Comparison of ENCODE assay signal across 15 cellular contexts in the genomic region with DNA sequence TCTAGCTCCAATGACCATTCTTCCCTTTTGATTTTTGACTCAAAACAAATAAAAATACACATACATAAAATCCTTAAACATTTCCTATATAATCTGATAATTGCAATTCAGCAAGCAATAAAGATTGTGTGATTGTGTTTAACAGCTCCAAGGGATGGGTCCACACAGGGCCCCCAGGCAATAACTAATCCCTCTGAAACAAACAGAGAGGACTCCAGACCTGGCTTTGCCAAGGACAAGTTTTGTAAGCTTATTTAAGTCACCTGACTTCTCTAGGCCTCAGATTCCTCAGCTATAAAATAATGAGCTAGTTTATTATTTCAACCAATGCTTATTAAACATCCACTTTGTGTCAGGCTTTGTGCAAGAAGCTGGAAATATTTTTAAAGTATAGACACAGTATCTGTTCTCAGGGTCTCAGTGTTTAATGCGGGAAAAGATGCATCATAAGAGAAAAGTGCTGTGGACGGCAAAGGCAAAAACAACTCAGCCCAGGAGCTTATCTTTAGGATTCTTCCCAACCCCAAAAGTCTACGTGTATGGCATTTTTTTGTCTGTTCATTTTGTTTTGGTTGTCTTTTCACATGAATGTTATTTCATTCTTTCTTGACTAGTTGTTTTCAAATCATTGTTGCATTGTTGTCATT. TPM values are rescaled to one million over a fixed set of nuclear protein-coding genes. Genes with fewer than 3 reads are reported as not detected.
DNase-seq lines count a peak whose midpoint lies in the region; ATAC-seq and TF ChIP-seq lines count a peak whose summit lies in the region.
"Had no signal": no experiment of that assay in that cellular context is flagged by ENCODE, and none has a peak within 500 bp of the region (broad histone marks: within the 10 kb centered on the region; RNA-seq: fewer than 3 reads in every experiment).

No MANE protein-coding gene starts in this region.

- CTCF ChIA-PET in HEK293 (lab: Yijun Ruan, JAX), result interaction anchor here (0.6 to 2.4 kb wide), 5 partner anchors 10 to 485 kb away, joined by 3 to 9 read pairs (median 3); no protein-coding TSS in a partner anchor

- WGBS in hepatocyte (ENCODE audit: low lambda C conversion rate, missing lambda C conversion rate), result 52% methylated on average over 3 of the region's 3 CpGs

- peak overlapping the region; percentile 8 for H3K4me2 ChIP-seq in hepatocyte
- H3K4me2 ChIP-seq: BLaER1, PC-9 had no signal

- H3K27me3 ChIP-seq in adipocyte (replicated peaks; ENCODE audit: control insufficient read depth, insufficient read depth, low read length) (no peaks in the 10 kb centered on the region), hepatocyte (no peaks in the 10 kb centered on the region), subcutaneous abdominal adipose tissue (ENCODE audit: control insufficient read depth in 5 of 5, insufficient read depth in 4 of 5, low read length in 5 of 5) (no peaks in the 10 kb centered on the region)
- H3K27me3 ChIP-seq: BLaER1 had no signal

- no peak overlapping the region for H3K4me3 ChIP-seq in HEK293 (ENCODE audit: low read depth, low read length)
- no peak overlapping the region for H3K4me3 ChIP-seq in adipocyte (ENCODE audit: low read length)
- no peak overlapping the region for H3K4me3 ChIP-seq in hepatocyte
- H3K4me3 ChIP-seq in subcutaneous abdominal adipose tissue (ENCODE audit: low read depth in 1 of 5, low read length in 5 of 5), result no peak overlapping the region
- H3K4me3 ChIP-seq: BLaER1, PC-9 had no signal

- no peak overlapping the region for H2AFZ ChIP-seq in hepatocyte
- H2AFZ ChIP-seq: PC-9 had no signal

- no peaks in the 10 kb centered on the region for H3K79me2 ChIP-seq in hepatocyte

- no peaks in the 10 kb centered on the region for H3K9me3 Mint-ChIP-seq in stimulated activated memory B cell treated with anti-CD40 and anti-IgM and Interleukin-4, amounts not matched to agents 10 μg/mL and 1 μg/mL and 100 μg/mL, for 72 hours

- no peaks in the 10 kb centered on the region for H3K4me1 Mint-ChIP-seq in stimulated activated memory B cell treated with anti-CD40 and anti-IgM and Interleukin-4, amounts not matched to agents 10 μg/mL and 1 μg/mL and 100 μg/mL, for 72 hours

- H4K20me1 ChIP-seq in hepatocyte (ENCODE audit: insufficient read depth, poor library complexity, severe bottlenecking), result no peaks in the 10 kb centered on the region
- H4K20me1 ChIP-seq: BLaER1 had no signal

- ATAC-seq in stimulated activated memory B cell treated with anti-CD40 and anti-IgM and Interleukin-4, amounts not matched to agents 10 μg/mL and 1 μg/mL and 100 μg/mL, for 72 hours, result no peak
- ATAC-seq in GM18870 (IDR thresholded peaks at IDR 0.05; ENCODE audit: unreplicated experiment) (no peak), GM21526 (IDR thresholded peaks at IDR 0.05; ENCODE audit: low FRiP score, unreplicated experiment) (no peak)
- ATAC-seq: HCT116 had no signal

- H3K9me2 ChIP-seq in hepatocyte (replicated peaks; ENCODE audit: insufficient read depth), result no peaks in the 10 kb centered on the region

- POLR2A ChIA-PET in HEK293 (lab: Yijun Ruan, JAX), result interaction anchor here (1.0 to 1.1 kb wide), 3 partner anchors 10 to 20 kb away, joined by 3 to 5 read pairs (median 3); a partner anchor contains a TSS

- H3K36me3 Mint-ChIP-seq in stimulated activated memory B cell treated with anti-CD40 and anti-IgM and Interleukin-4, amounts not matched to agents 10 μg/mL and 1 μg/mL and 100 μg/mL, for 72 hours, result no peaks in the 10 kb centered on the region

- peak; percentile 39 for DNase-seq in adipocyte (ENCODE audit: low read depth)
- DNase-seq in hepatocyte (ENCODE audit: low spot score), result no peak
- no peak for DNase-seq in cerebellar nuclear complex (lab: John Stamatoyannopoulos, UW)
- DNase-seq: COR-L47, NCI-H146, NCI-H226, NCI-H526 treated with DMSO at 0.1 percent for 48 hours had no signal

- no peak overlapping the region for H3K9ac ChIP-seq in adipocyte (ENCODE audit: low read length)
- peak overlapping the region in 1 of 5 donors; percentile 8 for H3K9ac ChIP-seq in subcutaneous abdominal adipose tissue (ENCODE audit: low read length in 5 of 5)
- H3K9ac ChIP-seq: BLaER1 had no signal

- H3K27ac ChIP-seq in HEK293 (ENCODE audit: extremely low read depth, low read depth, low read length) (peak overlapping the region; percentile 46), hepatocyte (peak overlapping the region; percentile 67), subcutaneous abdominal adipose tissue (ENCODE audit: low read depth, low read length) (peak overlapping the region; percentile 63)
- H3K27ac ChIP-seq: BLaER1, PC-9 had no signal

- no peak overlapping the region for H3K27ac Mint-ChIP-seq in stimulated activated memory B cell treated with anti-CD40 and anti-IgM and Interleukin-4, amounts not matched to agents 10 μg/mL and 1 μg/mL and 100 μg/mL, for 72 hours

- peaks cover 9% of the 10 kb centered on the region for H3K27me3 Mint-ChIP-seq in stimulated activated memory B cell treated with anti-CD40 and anti-IgM and Interleukin-4, amounts not matched to agents 10 μg/mL and 1 μg/mL and 100 μg/mL, for 72 hours

- H3K9me3 ChIP-seq in HEK293 (ENCODE audit: control insufficient read depth, insufficient read depth, low read depth, low read length) (no peaks in the 10 kb centered on the region), adipocyte (ENCODE audit: control insufficient read depth, low read length) (no peaks in the 10 kb centered on the region), hepatocyte (ENCODE audit: low read depth) (no peaks in the 10 kb centered on the region), subcutaneous abdominal adipose tissue (ENCODE audit: control insufficient read depth in 5 of 5, low read length in 5 of 5) (no peaks in the 10 kb centered on the region)
- H3K9me3 ChIP-seq: BLaER1 had no signal

- H3K4me3 Mint-ChIP-seq in stimulated activated memory B cell treated with anti-CD40 and anti-IgM and Interleukin-4, amounts not matched to agents 10 μg/mL and 1 μg/mL and 100 μg/mL, for 72 hours, result no peak overlapping the region

- TF ChIP-seq CTCF in HEK293 (tag by site-specific recombination; IDR thresholded peaks at IDR 0.05) (no peak), hepatocyte (IDR thresholded peaks at IDR 0.05; ENCODE audit: poor library complexity) (no peak)

- peaks cover 2% of the 10 kb centered on the region; the same call in 1 of the 2 replicates for H3K4me1 ChIP-seq in HEK293 (ENCODE audit: control insufficient read depth, insufficient read depth, low read length)
- peaks cover 70% of the 10 kb centered on the region for H3K4me1 ChIP-seq in adipocyte (ENCODE audit: control insufficient read depth, insufficient read depth, low read length)
- peaks cover 41% of the 10 kb centered on the region for H3K4me1 ChIP-seq in hepatocyte (ENCODE audit: insufficient read depth)
- peaks cover 1 to 66% (median 53%) of the 10 kb centered on the region in 5 donors for H3K4me1 ChIP-seq in subcutaneous abdominal adipose tissue (ENCODE audit: control insufficient read depth in 5 of 5, insufficient read depth in 5 of 5, low read length in 5 of 5)
- H3K4me1 ChIP-seq: BLaER1 had no signal

- H3K36me3 ChIP-seq in HEK293 (ENCODE audit: control insufficient read depth in 2 of 2, insufficient read depth in 1 of 2, low read length in 2 of 2), result no peaks in the 10 kb centered on the region
- H3K36me3 ChIP-seq in adipocyte (ENCODE audit: control insufficient read depth, insufficient read depth, low read length, severe bottlenecking), result peaks cover 6% of the 10 kb centered on the region
- H3K36me3 ChIP-seq in hepatocyte (replicated peaks; ENCODE audit: insufficient read depth, low read depth), result no peaks in the 10 kb centered on the region
- H3K36me3 ChIP-seq in subcutaneous abdominal adipose tissue (ENCODE audit: control insufficient read depth in 5 of 5, insufficient read depth in 5 of 5, low read length in 5 of 5), result peaks cover 3 to 13% (median 6%) of the 10 kb centered on the region in 5 donors
- H3K36me3 ChIP-seq: BLaER1 had no signal

TF ChIP-seq in HEK293, 187 proteins besides CTCF, POLR2A, EP300 and RAD21:
- TF ChIP-seq ZNF677 (tag by site-specific recombination; IDR thresholded peaks at IDR 0.05) (no peak), HOXA7 (CRISPR knock-in tag; IDR thresholded peaks at IDR 0.05; ENCODE audit: borderline replicate concordance) (no peak), ZNF24 (tag by site-specific recombination; IDR thresholded peaks at IDR 0.05) (no peak), ZNF335 (tag by site-specific recombination; conservative IDR thresholded peaks at IDR 0.05) (peak; percentile 43; the same call in 1 of the 2 replicates), KLF8 (tag by site-specific recombination; IDR thresholded peaks at IDR 0.05) (no peak), ZNF10 (tag by site-specific recombination; IDR thresholded peaks at IDR 0.05) (no peak), ZFP3 (tag by site-specific recombination; IDR thresholded peaks at IDR 0.05; ENCODE audit: low read depth) (no peak), ZNF140 (tag by site-specific recombination; IDR thresholded peaks at IDR 0.05) (no peak), FEZF1 (tag by site-specific recombination; IDR thresholded peaks at IDR 0.05) (0 out of 2 replicates have a peak, but pooled peaks have one; percentile 18), ZBTB8A (tag by site-specific recombination; IDR thresholded peaks at IDR 0.05) (no peak), ZNF132 (tag by site-specific recombination; IDR thresholded peaks at IDR 0.05; ENCODE audit: borderline replicate concordance) (no peak), HOXD13 (CRISPR knock-in tag; IDR thresholded peaks at IDR 0.05; ENCODE audit: borderline replicate concordance) (no peak)
- TF ChIP-seq, protein P1, sequence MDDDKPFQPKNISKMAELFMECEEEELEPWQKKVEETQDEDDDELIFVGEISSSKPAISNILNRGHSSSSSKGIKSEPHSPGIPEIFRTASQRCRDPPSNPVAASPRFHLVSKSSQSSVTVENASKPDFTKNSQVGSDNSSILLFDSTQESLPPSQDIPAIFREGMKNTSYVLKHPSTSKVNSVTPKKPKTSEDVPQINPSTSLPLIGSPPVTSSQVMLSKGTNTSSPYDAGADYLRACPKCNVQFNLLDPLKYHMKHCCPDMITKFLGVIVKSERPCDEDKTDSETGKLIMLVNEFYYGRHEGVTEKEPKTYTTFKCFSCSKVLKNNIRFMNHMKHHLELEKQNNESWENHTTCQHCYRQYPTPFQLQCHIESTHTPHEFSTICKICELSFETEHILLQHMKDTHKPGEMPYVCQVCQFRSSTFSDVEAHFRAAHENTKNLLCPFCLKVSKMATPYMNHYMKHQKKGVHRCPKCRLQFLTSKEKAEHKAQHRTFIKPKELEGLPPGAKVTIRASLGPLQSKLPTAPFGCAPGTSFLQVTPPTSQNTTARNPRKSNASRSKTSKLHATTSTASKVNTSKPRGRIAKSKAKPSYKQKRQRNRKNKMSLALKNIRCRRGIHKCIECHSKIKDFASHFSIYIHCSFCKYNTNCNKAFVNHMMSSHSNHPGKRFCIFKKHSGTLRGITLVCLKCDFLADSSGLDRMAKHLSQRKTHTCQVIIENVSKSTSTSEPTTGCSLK (tag by site-specific recombination; IDR thresholded peaks at IDR 0.05), result no peak

RNA-seq across cellular contexts. Expression of a gene that starts 20.1 kb away (rescaled TPM):
- total RNA-seq in hepatocyte, result 17.6 and 18.9 TPM in 2 replicates
- polyA plus RNA-seq in hepatocyte, result 6.8 and 7.7 TPM in 2 replicates
